ENCODE assay signal across 12 cellular contexts in the genomic region with DNA sequence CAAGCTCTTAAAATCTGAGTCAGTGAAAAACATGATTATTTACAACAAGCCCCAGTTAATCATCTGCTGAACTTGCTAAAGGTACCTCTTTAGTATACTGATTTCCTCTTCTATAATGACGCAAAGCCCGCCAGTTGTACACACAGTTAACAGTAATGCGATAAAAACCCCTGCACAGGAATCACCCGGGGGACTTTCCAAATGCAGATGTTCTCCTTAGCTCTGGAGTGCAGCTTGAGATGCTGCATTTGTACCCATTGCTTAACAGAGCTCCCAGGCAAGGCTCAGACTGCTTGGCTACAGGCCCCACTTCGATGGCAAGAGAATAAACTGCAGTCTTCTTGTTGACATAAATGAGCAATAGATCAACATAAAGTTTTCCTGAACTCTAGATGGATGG.
DNase-seq lines count a peak whose midpoint lies in the region; ATAC-seq and TF ChIP-seq lines count a peak whose summit lies in the region.
"Had no signal": no experiment of that assay in that cellular context is flagged by ENCODE, and none has a peak within 500 bp of the region (broad histone marks: within the 10 kb centered on the region; RNA-seq: fewer than 3 reads in every experiment).

No MANE protein-coding gene starts in this region.

- H3K9me3 ChIP-seq in neural progenitor cell (ENCODE audit: low read depth) (no peaks in the 10 kb centered on the region), tibial nerve (no peaks in the 10 kb centered on the region), Karpas-422 (ENCODE audit: low read length) (peaks cover 1% of the 10 kb centered on the region; the same call in 1 of the 2 replicates)
- H3K9me3 ChIP-seq: suprapubic skin had no signal

- H4K20me1 ChIP-seq in neural progenitor cell (ENCODE audit: low read depth) (no peaks in the 10 kb centered on the region), Karpas-422 (ENCODE audit: insufficient read depth, low read depth, low read length) (no peaks in the 10 kb centered on the region)

- H3K27me3 Mint-ChIP-seq in neural progenitor cell (ENCODE audit: insufficient read depth, low read depth), result peaks cover 2% of the 10 kb centered on the region
- no peaks in the 10 kb centered on the region for H3K27me3 Mint-ChIP-seq in activated T-helper 17 cell treated with anti-CD3 and anti-CD28 coated beads, Interleukin-2, amount 50 U/mL, for 72 hours

- no peak overlapping the region for H3K4me3 Mint-ChIP-seq in neural progenitor cell
- no peak overlapping the region for H3K4me3 Mint-ChIP-seq in activated T-helper 17 cell treated with anti-CD3 and anti-CD28 coated beads, Interleukin-2, amount 50 U/mL, for 72 hours
- H3K4me3 Mint-ChIP-seq: activated T-cell treated with anti-CD3 and anti-CD28 coated beads, Interleukin-2, amount 50 U/mL, for 4 hours; CD14-positive monocyte had no signal

- H3K4me1 ChIP-seq in neural progenitor cell (peaks cover 28% of the 10 kb centered on the region), tibial nerve (peaks cover 0 to 4% (median 2%) of the 10 kb centered on the region in 4 donors), Karpas-422 (ENCODE audit: low read length) (no peaks in the 10 kb centered on the region)
- H3K4me1 ChIP-seq: suprapubic skin had no signal

- no peak overlapping the region for H3K4me3 ChIP-seq in choroid plexus epithelial cell (ENCODE audit: low read depth, low read length)
- no peak overlapping the region for H3K4me3 ChIP-seq in neural progenitor cell
- no peak overlapping the region for H3K4me3 ChIP-seq in tibial nerve
- no peak overlapping the region for H3K4me3 ChIP-seq in Karpas-422 (ENCODE audit: low read length)
- H3K4me3 ChIP-seq: suprapubic skin had no signal

- H3K9ac ChIP-seq in neural progenitor cell, result no peak overlapping the region
- H3K9ac ChIP-seq in Karpas-422 (ENCODE audit: low read length), result no peak overlapping the region

- H3K4me2 ChIP-seq in neural progenitor cell (no peak overlapping the region), Karpas-422 (ENCODE audit: low read depth, low read length, poor library complexity, severe bottlenecking) (no peak overlapping the region)

- H2AFZ ChIP-seq in neural progenitor cell (replicated peaks), result peak overlapping the region; percentile 20
- no peak overlapping the region for H2AFZ ChIP-seq in Karpas-422 (ENCODE audit: low read length)

- H3K36me3 Mint-ChIP-seq in neural progenitor cell, result no peaks in the 10 kb centered on the region
- H3K36me3 Mint-ChIP-seq in activated T-helper 17 cell treated with anti-CD3 and anti-CD28 coated beads, Interleukin-2, amount 50 U/mL, for 72 hours (ENCODE audit: low read depth), result no peaks in the 10 kb centered on the region
- H3K36me3 Mint-ChIP-seq: CD14-positive monocyte had no signal

- no peak for TF ChIP-seq CTCF in choroid plexus epithelial cell (conservative IDR thresholded peaks at IDR 0.05; ENCODE audit: low read depth, low read length)
- TF ChIP-seq CTCF in neural progenitor cell (IDR thresholded peaks at IDR 0.05), result no peak
- TF ChIP-seq CTCF in tibial nerve (IDR thresholded peaks at IDR 0.05), result no peak

- H3K36me3 ChIP-seq in neural progenitor cell (no peaks in the 10 kb centered on the region), tibial nerve (no peaks in the 10 kb centered on the region), Karpas-422 (ENCODE audit: insufficient read depth, low read length) (no peaks in the 10 kb centered on the region)
- H3K36me3 ChIP-seq: suprapubic skin had no signal

- H3K27ac ChIP-seq in neural progenitor cell (no peak overlapping the region), tibial nerve (no peak overlapping the region), Karpas-422 (ENCODE audit: low read length) (no peak overlapping the region)
- H3K27ac ChIP-seq: suprapubic skin had no signal

- TF ChIP-seq EP300 in tibial nerve (IDR thresholded peaks at IDR 0.05), result no peak

- peaks cover 4% of the 10 kb centered on the region for H3F3A ChIP-seq in neural progenitor cell (ENCODE audit: low read depth)

- DNase-seq in LHCN-M2 (ENCODE audit: low read depth) (peak; percentile 19), choroid plexus epithelial cell (ENCODE audit: low read depth) (peak; percentile 59), neural progenitor cell (ENCODE audit: low spot score) (no peak), tibial nerve (ENCODE audit: low spot score in 2 of 2) (no peak), Karpas-422 (no peak)
- DNase-seq: activated T-cell treated with anti-CD3 and anti-CD28 coated beads, Interleukin-2, amount 50 U/mL, for 4 hours; NCI-H1694 had no signal

- H3K9me2 ChIP-seq in Karpas-422 (replicated peaks; ENCODE audit: insufficient read depth, low read length), result no peaks in the 10 kb centered on the region

- no peaks in the 10 kb centered on the region for H3K9me3 Mint-ChIP-seq in neural progenitor cell
- H3K9me3 Mint-ChIP-seq in activated T-helper 17 cell treated with anti-CD3 and anti-CD28 coated beads, Interleukin-2, amount 50 U/mL, for 72 hours, result no peaks in the 10 kb centered on the region
- H3K9me3 Mint-ChIP-seq: activated T-cell treated with anti-CD3 and anti-CD28 coated beads, Interleukin-2, amount 50 U/mL, for 4 hours; CD14-positive monocyte had no signal

- no peak for TF ChIP-seq POLR2A in tibial nerve (IDR thresholded peaks at IDR 0.05)

- peak overlapping the region; percentile 83 for H3K27ac Mint-ChIP-seq in neural progenitor cell
- no peak overlapping the region for H3K27ac Mint-ChIP-seq in activated T-helper 17 cell treated with anti-CD3 and anti-CD28 coated beads, Interleukin-2, amount 50 U/mL, for 72 hours
- H3K27ac Mint-ChIP-seq: CD14-positive monocyte had no signal

- 64 to 68% methylated on average over 5 of the region's 5 CpGs for WGBS in tibial nerve, 2 donors

- H3K79me2 ChIP-seq in neural progenitor cell (ENCODE audit: low read depth) (no peaks in the 10 kb centered on the region), Karpas-422 (ENCODE audit: low read length) (no peaks in the 10 kb centered on the region)

- peaks cover 13% of the 10 kb centered on the region for H3K4me1 Mint-ChIP-seq in neural progenitor cell
- no peaks in the 10 kb centered on the region for H3K4me1 Mint-ChIP-seq in activated T-helper 17 cell treated with anti-CD3 and anti-CD28 coated beads, Interleukin-2, amount 50 U/mL, for 72 hours
- H3K4me1 Mint-ChIP-seq: CD14-positive monocyte had no signal

- ATAC-seq in GM19023 (IDR thresholded peaks at IDR 0.05; ENCODE audit: unreplicated experiment), result peak; percentile 53
- no peak for ATAC-seq in activated T-helper 17 cell treated with anti-CD3 and anti-CD28 coated beads, Interleukin-2, amount 50 U/mL, for 72 hours (replicated peaks)
- no peak for ATAC-seq in HG03039 (IDR thresholded peaks at IDR 0.05; ENCODE audit: unreplicated experiment)
- ATAC-seq: activated T-cell treated with anti-CD3 and anti-CD28 coated beads, Interleukin-2, amount 50 U/mL, for 4 hours had no signal

- H3K27me3 ChIP-seq in neural progenitor cell, result no peaks in the 10 kb centered on the region
- H3K27me3 ChIP-seq in tibial nerve, result no peaks in the 10 kb centered on the region
- H3K27me3 ChIP-seq in Karpas-422 (ENCODE audit: low read length), result no peaks in the 10 kb centered on the region
- H3K27me3 ChIP-seq: suprapubic skin had no signal

Comparison
In these comparisons a context has a peak if more than half of its experiments do, and no peak if none do; other contexts are left out.
1. DNase-seq: peak in LHCN-M2 (single experiment) and choroid plexus epithelial cell (single experiment); none in neural progenitor cell (single experiment), tibial nerve (0 of 2) and Karpas-422 (single experiment).